15 cellular contexts compared by ENCODE assay signal in genomic region chr1:208298593-208299233, GRCh38. TPM values are rescaled to one million over a fixed set of nuclear protein-coding genes. Genes with fewer than 3 reads are reported as not detected.
DNase-seq lines count a peak whose midpoint lies in the region; ATAC-seq, FAIRE-seq and TF ChIP-seq lines count a peak whose summit lies in the region.
"Had no signal": no experiment of that assay in that cellular context is flagged by ENCODE, and none has a peak within 500 bp of the region (broad histone marks: within the 10 kb centered on the region; RNA-seq: fewer than 3 reads in every experiment).

No MANE protein-coding gene starts in this region.

- no peak overlapping the region for H3K9ac ChIP-seq in H1 (replicated peaks in 1 of 4; ENCODE audit: extremely low read depth in 1 of 4, low read depth in 3 of 4, low read length in 3 of 4)

- H3K79me1 ChIP-seq in H1 (ENCODE audit: low read depth, low read length), result no peaks in the 10 kb centered on the region

- no peak overlapping the region for H3K56ac ChIP-seq in H1 (replicated peaks; ENCODE audit: insufficient read length, low read depth, low read length)

- FAIRE-seq in H1 (lab: Jason Lieb, UNC), result peak; percentile 13

- H2BK20ac ChIP-seq in H1 (ENCODE audit: low read length), result no peak overlapping the region

- no peak overlapping the region for H4K5ac ChIP-seq in H1 (ENCODE audit: insufficient read length, low read depth, low read length)

- no peak overlapping the region for H3K18ac ChIP-seq in H1 (ENCODE audit: extremely low read depth, low read length)

- no peak overlapping the region for H2AK5ac ChIP-seq in H1 (ENCODE audit: low read depth, low read length)

- no peaks in the 10 kb centered on the region for H4K20me1 ChIP-seq in H1 (replicated peaks in 1 of 2; ENCODE audit: control insufficient read depth in 1 of 2, insufficient read depth in 2 of 2, low read length in 2 of 2)

- H3K4me2 ChIP-seq in H1 (ENCODE audit: insufficient read depth in 1 of 2, low read depth in 2 of 2, low read length in 2 of 2), result peak overlapping the region in 1 of 2 experiments; percentile 31; a peak in 2 of 4 replicates

- peaks cover 0 to 2% (median 0%) of the 10 kb centered on the region in 7 donors for H3K9me3 Mint-ChIP-seq in CD14-positive monocyte
- H3K9me3 Mint-ChIP-seq: endodermal cell had no signal

- POLR2A ChIA-PET in H1 (lab: Charles Lee; ENCODE audit: partially characterized antibody), result no interaction called here

- H3K4ac ChIP-seq in H1 (replicated peaks; ENCODE audit: insufficient read length, low read depth, low read length), result no peak overlapping the region

- no peak overlapping the region for H3K4me3 ChIP-seq in H1 (ENCODE audit: extremely low read depth in 1 of 4, insufficient read depth in 2 of 4, low read depth in 3 of 4, low read length in 4 of 4)
- H3K4me3 ChIP-seq: breast epithelium, SJCRH30, thoracic aorta had no signal

- DNase-seq in Ammon's horn (ENCODE audit: low spot score) (peak; percentile 75), NCI-H1092 (lab: John Stamatoyannopoulos, UW) (peak; percentile 90), NCI-H345 treated with DMSO at 0.1 percent for 48 hours (lab: John Stamatoyannopoulos, UW; ENCODE audit: unreplicated experiment) (peak; percentile 85), H1 (ENCODE audit: low read depth in 1 of 2, low spot score in 2 of 2) (no peak), NCI-H226 (no peak), CD14-positive monocyte (ENCODE audit: low spot score) (no peak)
- no peak for DNase-seq in stimulated activated CD4-positive, alpha-beta T cell treated with anti-CD3 and anti-CD28 coated beads, Interleukin-1b, Interleukin-23, amount 100 ng/mL, for 48 hours
- DNase-seq: activated naive CD4-positive, alpha-beta T cell treated with Interleukin-2 at 50 U/mL for 16 hours; endodermal cell; foreskin melanocyte; midbrain; SJCRH30 had no signal

- CTCF ChIA-PET in H1 (lab: Charles Lee; ENCODE audit: partially characterized antibody), result interaction anchor here (0.6 kb wide), 1 partner anchor 908 kb away, joined by 3 read pairs; no protein-coding TSS in a partner anchor

- TF ChIP-seq POLR2A in H1 (IDR thresholded peaks at IDR 0.05; ENCODE audit: control extremely low read depth in 1 of 2, low read depth in 2 of 2, low read length in 2 of 2), result no peak

- TF ChIP-seq RAD21 in H1 (IDR thresholded peaks at IDR 0.05 in 1 of 2, conservative IDR thresholded peaks at IDR 0.05 in 1 of 2; ENCODE audit: low read depth in 2 of 2, low read length in 2 of 2), result no peak

- H3K27ac Mint-ChIP-seq in CD14-positive monocyte, result no peak overlapping the region
- H3K27ac Mint-ChIP-seq: endodermal cell had no signal

- 74% methylated on average over 5 of the region's 5 CpGs; no CpG with 5 or more reads in 1 of the 2 experiments for WGBS in H1 (ENCODE audit: extremely low coverage in 1 of 2, insufficient coverage in 1 of 2, insufficient read length in 1 of 2, insufficient replicate concordance in 2 of 2, low coverage in 1 of 2, low lambda C conversion rate in 2 of 2, missing lambda C conversion rate in 1 of 2), 2 experiments

- intact Hi-C loops in CD14-positive monocyte (cut with micrococcal nuclease), result no loop called here

- H3K23ac ChIP-seq in H1 (ENCODE audit: insufficient read length), result no peak overlapping the region

- no peaks in the 10 kb centered on the region; a peak in 1 of 8 replicates for H3K36me3 ChIP-seq in H1 (ENCODE audit: control insufficient read depth in 2 of 4, insufficient read depth in 4 of 4, low read length in 3 of 4)
- H3K36me3 ChIP-seq: breast epithelium, SJCRH30, thoracic aorta had no signal

- H2BK120ac ChIP-seq in H1 (replicated peaks; ENCODE audit: low read depth, low read length), result no peak overlapping the region

- no peaks in the 10 kb centered on the region for H3K9me3 ChIP-seq in H1 (ENCODE audit: insufficient read depth in 2 of 2, low read depth in 1 of 2, low read length in 1 of 2)
- H3K9me3 ChIP-seq: breast epithelium, SJCRH30, thoracic aorta had no signal

- TF ChIP-seq CTCF in H1 (IDR thresholded peaks at IDR 0.05; ENCODE audit: control extremely low read depth in 1 of 3, insufficient read depth in 1 of 3, low read depth in 1 of 3, low read length in 3 of 3), result no peak
- no peak for TF ChIP-seq CTCF in CD14-positive monocyte (IDR thresholded peaks at IDR 0.05)

- ATAC-seq in GM21447 (IDR thresholded peaks at IDR 0.05; ENCODE audit: unreplicated experiment), result no peak

- H3K27me3 ChIP-seq in H1 (replicated peaks in 1 of 4; ENCODE audit: control insufficient read depth in 3 of 4, extremely low read depth in 1 of 4, insufficient read depth in 3 of 4, low read length in 3 of 4), result no peaks in the 10 kb centered on the region
- H3K27me3 ChIP-seq: breast epithelium had no signal

- TF ChIP-seq EP300 in H1 (IDR thresholded peaks at IDR 0.05; ENCODE audit: borderline replicate concordance in 1 of 2, low read depth in 2 of 2, low read length in 2 of 2), result no peak

- H3K4me1 Mint-ChIP-seq in CD14-positive monocyte, result no peaks in the 10 kb centered on the region

- no peak overlapping the region for H4K8ac ChIP-seq in H1 (ENCODE audit: extremely low read depth, insufficient read depth, low read length)

- H2BK12ac ChIP-seq in H1 (ENCODE audit: low read depth, low read length), result no peak overlapping the region

- no peaks in the 10 kb centered on the region for H3K36me3 Mint-ChIP-seq in CD14-positive monocyte

- H3K14ac ChIP-seq in H1 (ENCODE audit: insufficient read length), result no peak overlapping the region

- H2BK5ac ChIP-seq in H1 (ENCODE audit: low read depth, low read length), result no peak overlapping the region

- H3K23me2 ChIP-seq in H1 (ENCODE audit: low read depth, low read length), result no peaks in the 10 kb centered on the region

- no peak overlapping the region for H3K4me3 Mint-ChIP-seq in CD14-positive monocyte
- H3K4me3 Mint-ChIP-seq: endodermal cell had no signal

- no peak overlapping the region for H3K27ac ChIP-seq in H1 (ENCODE audit: low read depth, low read length)
- H3K27ac ChIP-seq: breast epithelium, SJCRH30, thoracic aorta had no signal

- no peak overlapping the region for H2AFZ ChIP-seq in H1 (ENCODE audit: low read length)

- H3K27me3 Mint-ChIP-seq in CD14-positive monocyte (ENCODE audit: low read depth in 3 of 3), result peaks cover 1 to 12% (median 7%) of the 10 kb centered on the region in 3 donors

- no peaks in the 10 kb centered on the region for H3K79me2 ChIP-seq in H1 (ENCODE audit: control insufficient read depth in 1 of 2, insufficient read depth in 2 of 2, low read length in 2 of 2)

- H2BK15ac ChIP-seq in H1 (ENCODE audit: low read length), result no peak overlapping the region

- peaks cover 2 to 5% (median 3%) of the 10 kb centered on the region in 4 experiments; a peak in 6 of 7 replicates for H3K4me1 ChIP-seq in H1 (replicated peaks in 1 of 4; ENCODE audit: control insufficient read depth in 3 of 4, insufficient read depth in 4 of 4, low read length in 3 of 4)
- H3K4me1 ChIP-seq: breast epithelium, SJCRH30 had no signal

- no peak overlapping the region for H4K91ac ChIP-seq in H1 (replicated peaks; ENCODE audit: insufficient read length, low read length)

TF ChIP-seq in H1, 55 proteins besides CTCF, POLR2A, EP300 and RAD21:
- TF ChIP-seq POU5F1 (IDR thresholded peaks at IDR 0.05; ENCODE audit: low read depth, low read length) (peak; percentile 82), SUZ12 (IDR thresholded peaks at IDR 0.05; ENCODE audit: low read length) (no peak), BRCA1 (IDR thresholded peaks at IDR 0.05; ENCODE audit: low read depth, low read length) (no peak), POLR2AphosphoS5 (IDR thresholded peaks at IDR 0.05; ENCODE audit: low read depth, low read length) (no peak), TCF12 (IDR thresholded peaks at IDR 0.05; ENCODE audit: low read depth, low read length) (no peak)

RNA-seq across cellular contexts. Expression of gene PLXNA2, which starts 54.5 kb away (rescaled TPM):
- total RNA-seq in H1 (2021; fragmentation: NEBNext Ultra II Directional; extraction: Animal tissue kit (Norgen Biotek cat#: 25700)), result 1.5 and 2.0 TPM in 2 replicates
- 0.33 and 0.71 TPM in 2 replicates for polyA plus RNA-seq in H1 (2011; rRNA removed)
- polyA plus RNA-seq in H1 (2011; cell fraction: cytosol; rRNA removed), result 0.47 TPM
- polyA plus RNA-seq in H1 (2011; cell fraction: nucleus; rRNA removed), result 1.8 TPM
- polyA plus RNA-seq in H1 (2012, experiment 1 of 2), result 0.53 to 0.99 TPM (median 0.61 TPM) in 4 replicates
- polyA plus RNA-seq in H1 (2012, experiment 2 of 2), result 0.34 TPM
- polyA plus RNA-seq in H1 (2013, experiment 1 of 2), result 0.65 TPM
- polyA plus RNA-seq in H1 (2013, experiment 2 of 2), result 0.48 TPM
- 1.0 and 1.5 TPM in 2 replicates for polyA minus RNA-seq in H1 (2011; rRNA and poly(A)+ RNA removed)
- 0.44 TPM for polyA minus RNA-seq in H1 (2011; cell fraction: cytosol; rRNA and poly(A)+ RNA removed)
- 2.5 TPM for polyA minus RNA-seq in H1 (2011; cell fraction: nucleus; rRNA and poly(A)+ RNA removed)
- 1 to 10 TPM in 1 of 2 donors, under 1 TPM in 1; 0.75 to 1.1 TPM for polyA plus RNA-seq in CD14-positive monocyte

Comparison
In these comparisons a context has a peak if more than half of its experiments do, and no peak if none do; other contexts are left out.
1. DNase-seq: peak in Ammon's horn (single experiment), NCI-H1092 (single experiment) and NCI-H345 treated with DMSO at 0.1 percent for 48 hours (single experiment); none in H1 (0 of 2), NCI-H226 (single experiment), CD14-positive monocyte (single experiment) and stimulated activated CD4-positive, alpha-beta T cell treated with anti-CD3 and anti-CD28 coated beads, Interleukin-1b, Interleukin-23, amount 100 ng/mL, for 48 hours (single experiment).